8 cellular contexts compared by ENCODE assay signal in genomic region chr20:41617059-41617921, GRCh38. TPM values are rescaled to one million over a fixed set of nuclear protein-coding genes. Genes with fewer than 3 reads are reported as not detected.
DNase-seq lines count a peak whose midpoint lies in the region; ATAC-seq, FAIRE-seq and TF ChIP-seq lines count a peak whose summit lies in the region.

No MANE protein-coding gene starts in this region.

- BruUV-seq in GM12878 (replicated peaks; lab: Mats Ljungman, UMichigan): TSS peak; percentile 49

- H3K27me3 ChIP-seq in AG04450 (ENCODE audit: control insufficient read depth, insufficient read depth, low read length): no peaks in the 10 kb centered on the region
- no peaks in the 10 kb centered on the region for H3K27me3 ChIP-seq in GM12878 (replicated peaks in 1 of 2; ENCODE audit: control insufficient read depth in 2 of 2, insufficient read depth in 2 of 2, low read length in 1 of 2)
- no peaks in the 10 kb centered on the region for H3K27me3 ChIP-seq in spleen (replicated peaks in 1 of 7)

- H2AFZ ChIP-seq in GM12878 (ENCODE audit: control insufficient read depth, low read depth, low read length): no peak overlapping the region

- no peaks in the 10 kb centered on the region; the same call in 1 of the 2 replicates for H3K4me1 ChIP-seq in GM12878 (ENCODE audit: control insufficient read depth, insufficient read depth, low read length)
- peaks cover 21 to 61% (median 45%) of the 10 kb centered on the region in 6 donors for H3K4me1 ChIP-seq in spleen

- H3K79me2 ChIP-seq in GM12878 (ENCODE audit: control insufficient read depth, insufficient read depth, low read length): peaks cover 43% of the 10 kb centered on the region

- no peak for TF ChIP-seq CTCF in AG04450 (IDR thresholded peaks at IDR 0.05; ENCODE audit: low read depth, low read length)
- TF ChIP-seq CTCF in GM12878 (IDR thresholded peaks at IDR 0.05 in 2 of 3, conservative IDR thresholded peaks at IDR 0.05 in 1 of 3; ENCODE audit: control insufficient read depth in 2 of 3, extremely low read depth in 1 of 3, insufficient read depth in 1 of 3, low read depth in 3 of 3, low read length in 3 of 3): no peak
- TF ChIP-seq CTCF in spleen (IDR thresholded peaks at IDR 0.05 in 8 of 11, conservative IDR thresholded peaks at IDR 0.05 in 3 of 11): no peak

- TF ChIP-seq POLR2A in GM12878 (IDR thresholded peaks at IDR 0.05; ENCODE audit: low read depth, low read length) (peak; percentile 38; the same call in 1 of the 2 replicates), spleen (IDR thresholded peaks at IDR 0.05) (no peak)

- DNase-seq in AG04450 (ENCODE audit: low read depth, low spot score) (no peak), T follicular helper cell (ENCODE audit: low read depth) (peak; percentile 46), GM12878 (ENCODE audit: low read depth, low spot score) (no peak), iris pigment epithelial cell (ENCODE audit: low read depth) (peak; percentile 49), spleen (peak; percentile 88)

- intact Hi-C loops in GM12878 (cut with micrococcal nuclease; ENCODE audit: unreplicated experiment) (loop anchor here (5.0 kb wide), 1 partner anchor 75 kb away; no protein-coding TSS in a partner anchor), spleen (cut with DNase I; ENCODE audit: low total_unique reads) (no loop called here)

- CTCF ChIA-PET in AG04450 (lab: Charles Lee) (interaction anchor here (0.6 to 1.3 kb wide), 2 partner anchors 206 to 444 kb away, joined by 3 read pairs; no protein-coding TSS in a partner anchor), GM12878 (lab: Yijun Ruan, JAX) (interaction anchor here (0.8 to 1.4 kb wide), 4 partner anchors 9 to 49 kb away, joined by 3 read pairs; no protein-coding TSS in a partner anchor)

- POLR2A ChIA-PET in AG04450 (lab: Yijun Ruan, JAX) (interaction anchor here (1.2 kb wide), 1 partner anchor 26 kb away, joined by 7 read pairs; no protein-coding TSS in a partner anchor), GM12878 (lab: Charles Lee) (interaction anchor here (0.6 to 1.6 kb wide), 8 partner anchors 9 to 279 kb away, joined by 3 to 7 read pairs (median 3); no protein-coding TSS in a partner anchor)

- peak overlapping the region; percentile 75 for H3K9ac ChIP-seq in GM12878 (ENCODE audit: control insufficient read depth, insufficient read depth, low read length)

- SMC1A ChIA-PET in GM12878 (lab: Charles Lee; ENCODE audit: uncharacterized antibody, unreplicated experiment): interaction anchor here (0.6 to 3.3 kb wide), 10 partner anchors 10 to 77 kb away, joined by 3 to 21 read pairs (median 4); no protein-coding TSS in a partner anchor

- RAD21 ChIA-PET in GM12878 (lab: Charles Lee; ENCODE audit: unreplicated experiment): interaction anchor here (1.1 to 3.2 kb wide), 8 partner anchors 9 to 626 kb away, joined by 3 to 33 read pairs (median 6); no protein-coding TSS in a partner anchor

- no peak for FAIRE-seq in GM12878 (lab: Jason Lieb, UNC)

- ATAC-seq in GM19023 (IDR thresholded peaks at IDR 0.05; ENCODE audit: unreplicated experiment) (peak; percentile 22), HG03521 (IDR thresholded peaks at IDR 0.05; ENCODE audit: unreplicated experiment) (peak; percentile 9), GM12878 (0 out of 3 replicates have a peak, but pooled peaks have one; percentile 7), HG03025 (IDR thresholded peaks at IDR 0.05; ENCODE audit: low FRiP score, unreplicated experiment) (no peak)

- TF ChIP-seq EP300 in GM12878 (IDR thresholded peaks at IDR 0.05; ENCODE audit: borderline replicate concordance in 1 of 2, control insufficient read depth in 1 of 2, low read depth in 2 of 2, low read length in 2 of 2): no peak

- H3K36me3 ChIP-seq in GM12878 (ENCODE audit: control insufficient read depth in 2 of 2, insufficient read depth in 2 of 2, low read length in 1 of 2): no peaks in the 10 kb centered on the region
- no peaks in the 10 kb centered on the region for H3K36me3 ChIP-seq in spleen

- H3K4me2 ChIP-seq in GM12878 (ENCODE audit: control insufficient read depth, insufficient read depth): peak overlapping the region; percentile 72

- no peak for TF ChIP-seq RAD21 in GM12878 (IDR thresholded peaks at IDR 0.05; ENCODE audit: insufficient read depth, low read depth, low read length)

- in situ Hi-C loops in GM12878 (cut with MboI): no loop called here

- under 1% methylated on average over 23 of the region's 38 CpGs for WGBS in GM12878 (ENCODE audit: insufficient coverage, insufficient replicate concordance, low lambda C conversion rate, missing lambda C conversion rate)
- 4 to 6% (median 4%) methylated on average over 21 to 38 of the region's 38 CpGs for WGBS in spleen, 5 donors

- H3K9me3 ChIP-seq in AG04450 (ENCODE audit: control insufficient read depth, insufficient read depth, low read length) (no peaks in the 10 kb centered on the region; the same call in 1 of the 2 replicates), GM12878 (replicated peaks; ENCODE audit: control insufficient read depth, insufficient read depth, low read length) (no peaks in the 10 kb centered on the region), spleen (no peaks in the 10 kb centered on the region)

- peak overlapping the region; percentile 76 for H3K4me3 ChIP-seq in AG04450 (ENCODE audit: low read depth, low read length)
- peak overlapping the region; percentile 84 for H3K4me3 ChIP-seq in GM12878
- peak overlapping the region; percentile 63 to 93 (median 82) for H3K4me3 ChIP-seq in spleen

- no peaks in the 10 kb centered on the region for H4K20me1 ChIP-seq in GM12878 (ENCODE audit: control insufficient read depth, insufficient read depth)

- peak overlapping the region; percentile 39 for H3K27ac ChIP-seq in AG04450 (ENCODE audit: low read depth, low read length)
- no peak overlapping the region for H3K27ac ChIP-seq in GM12878 (ENCODE audit: control insufficient read depth, insufficient read depth)
- peak overlapping the region in 7 of 8 donors; percentile 51 to 92 (median 87) for H3K27ac ChIP-seq in spleen

TF ChIP-seq in GM12878, 131 proteins besides CTCF, POLR2A, EP300 and RAD21 (continues in another document):
- TF ChIP-seq RFX5 (IDR thresholded peaks at IDR 0.05; ENCODE audit: low read depth, low read length): no peak
- no peak for TF ChIP-seq TARDBP (IDR thresholded peaks at IDR 0.05; ENCODE audit: borderline replicate concordance)
- no peak for TF ChIP-seq PAX5 (IDR thresholded peaks at IDR 0.05; ENCODE audit: borderline replicate concordance, low read depth, low read length)
- no peak for TF ChIP-seq HSF1 (IDR thresholded peaks at IDR 0.05; ENCODE audit: low read depth, low read length)
- TF ChIP-seq MLLT1 (IDR thresholded peaks at IDR 0.05): no peak

RNA-seq across cellular contexts. Expression of gene CHD6, which starts 0.9 kb away (rescaled TPM):
- polyA plus RNA-seq in AG04450 (2011; rRNA removed) (18.3 and 21.7 TPM in 2 replicates), GM12878 (2011; rRNA removed) (13.9 and 15.4 TPM in 2 replicates), GM12878 (2014; fragmentation: Illumina TruSeq; extraction: Trizol) (14.6 and 16.8 TPM in 2 replicates), GM12878 (2014; fragmentation: Nextera tagmentation; extraction: Ambion mirVana) (10 to 100 TPM in 1 of 2 experiments, 1 to 10 TPM in 1; 4.3 to 15.9 TPM), GM12878 (2014; rRNA removed) (8.9 and 10.2 TPM in 2 replicates), GM12878 (2016; fragmentation: Nextera tagmentation; extraction: Ambion mirVana) (10 to 100 TPM; 22.2 to 24.3 TPM), spleen (1 to 10 TPM; 4.2 to 6.1 (median 5.4) TPM)
- 48.0 and 54.3 TPM in 2 replicates for polyA minus RNA-seq in AG04450 (2011; rRNA and poly(A)+ RNA removed)
- 309 and 346 TPM in 2 replicates for total RNA-seq in GM12878 (2013; cell fraction: nucleolus; rRNA removed)
- total RNA-seq in GM12878 (2014; rRNA removed) (19.5 and 20.7 TPM in 2 replicates), GM12878 (2014; rRNA removed; fragmentation: Illumina TruSeq; extraction: Trizol) (18.2 and 18.4 TPM in 2 replicates), GM12878 (2021) (25.5 and 27.2 TPM in 2 replicates), spleen (10 to 100 TPM; 45.0 to 68.3 (median 52.8) TPM)
- 6.9 TPM for polyA plus RNA-seq in GM12878 (2011; ENCODE audit: low read depth)
- 9.8 and 12.3 TPM in 2 replicates for polyA plus RNA-seq in GM12878 (2011; cell fraction: cytosol; rRNA removed)
- 68.3 and 78.2 TPM in 2 replicates for polyA plus RNA-seq in GM12878 (2011; cell fraction: nucleus; rRNA removed)
- 10.6 and 12.7 TPM in 2 replicates for polyA plus RNA-seq in GM12878 (2012)
- polyA minus RNA-seq in GM12878 (2011; rRNA and poly(A)+ RNA removed): 43.4 and 49.9 TPM in 2 replicates
- polyA minus RNA-seq in GM12878 (2011; cell fraction: cytosol; rRNA and poly(A)+ RNA removed): 7.6 and 10.3 TPM in 2 replicates
- 84.5 and 98.4 TPM in 2 replicates for polyA minus RNA-seq in GM12878 (2011; cell fraction: nucleus; rRNA and poly(A)+ RNA removed)

Comparison
In these comparisons a context has a peak if more than half of its experiments do, and no peak if none do; other contexts are left out.
1. DNase-seq: peak in T follicular helper cell (single experiment), iris pigment epithelial cell (single experiment) and spleen (single experiment); none in AG04450 (single experiment) and GM12878 (single experiment).
2. Peak in every context shown above with its lines, with median percentiles within 50 percentile points of each other: H3K4me3 ChIP-seq.